ENCODE assay signal across 9 cellular contexts in genomic region chr3:176663819-176664218, GRCh38.
DNase-seq lines count a peak whose midpoint lies in the region; ATAC-seq and TF ChIP-seq lines count a peak whose summit lies in the region.
"Had no signal": no experiment of that assay in that cellular context is flagged by ENCODE, and none has a peak within 500 bp of the region (broad histone marks: within the 10 kb centered on the region; RNA-seq: fewer than 3 reads in every experiment).

No MANE protein-coding gene starts in this region.

- peak; percentile 37 for DNase-seq in DMS79 treated with DMSO at 0.1 percent for 48 hours (lab: John Stamatoyannopoulos, UW)
- peak; percentile 80 for DNase-seq in LNCaP clone FGC (ENCODE audit: low read depth)
- peak; percentile 4 for DNase-seq in RPMI7951 (ENCODE audit: low read depth)
- peak; percentile 79 for DNase-seq in fibroblast of mammary gland (ENCODE audit: low read depth)
- DNase-seq in renal cortical epithelial cell (ENCODE audit: low read depth), result peak; percentile 70
- DNase-seq in mucosa of descending colon, result no peak
- no peak for DNase-seq in activated CD4-positive, alpha-beta T cell treated with anti-CD3 and anti-CD28 coated beads, Interleukin-2, amount 50 U/mL, for 4 hours
- DNase-seq in natural killer cell, result no peak

- H3K27ac Mint-ChIP-seq in natural killer cell, result no peak overlapping the region
- H3K27ac Mint-ChIP-seq: IgD-negative memory B cell had no signal

- H3K36me3 ChIP-seq in mucosa of descending colon (ENCODE audit: low read depth), result no peaks in the 10 kb centered on the region

- no peaks in the 10 kb centered on the region for H3K36me3 Mint-ChIP-seq in natural killer cell
- H3K36me3 Mint-ChIP-seq: IgD-negative memory B cell had no signal

- TF ChIP-seq CTCF in LNCaP clone FGC (IDR thresholded peaks at IDR 0.05; ENCODE audit: control insufficient read depth, extremely low read depth, insufficient read depth) (peak; percentile 53), fibroblast of mammary gland (conservative IDR thresholded peaks at IDR 0.05; ENCODE audit: control insufficient read depth, insufficient read depth, low read depth, low read length) (peak; percentile 47), mucosa of descending colon (IDR thresholded peaks at IDR 0.05) (no peak), natural killer cell (IDR thresholded peaks at IDR 0.05) (no peak)

- intact Hi-C loops in mucosa of descending colon (cut with DNase I, micrococcal nuclease), result no loop called here
- intact Hi-C loops in natural killer cell (cut with micrococcal nuclease), result no loop called here

- H3K9me3 Mint-ChIP-seq in natural killer cell, result peaks cover 5 to 11% of the 10 kb centered on the region in 2 donors

- H3K4me3 ChIP-seq in LNCaP clone FGC (ENCODE audit: low read depth, low read length) (no peak overlapping the region), fibroblast of mammary gland (ENCODE audit: control insufficient read depth, low read depth, low read length) (no peak overlapping the region), mucosa of descending colon (no peak overlapping the region)

- H3K27me3 Mint-ChIP-seq in natural killer cell (ENCODE audit: low read depth in 2 of 2), result no peaks in the 10 kb centered on the region
- H3K27me3 Mint-ChIP-seq: IgD-negative memory B cell had no signal

- H3K4me1 Mint-ChIP-seq in natural killer cell, result no peaks in the 10 kb centered on the region
- H3K4me1 Mint-ChIP-seq: IgD-negative memory B cell had no signal

- no peak overlapping the region for H3K4me3 Mint-ChIP-seq in natural killer cell
- H3K4me3 Mint-ChIP-seq: IgD-negative memory B cell had no signal

- H3K9me3 ChIP-seq in mucosa of descending colon, result no peaks in the 10 kb centered on the region

- ATAC-seq in mucosa of descending colon (no peak), natural killer cell (no peak)

- H3K4me1 ChIP-seq in mucosa of descending colon (ENCODE audit: low read depth), result no peaks in the 10 kb centered on the region

Comparison
In these comparisons a context has a peak if more than half of its experiments do, and no peak if none do; other contexts are left out.
1. DNase-seq: peak in DMS79 treated with DMSO at 0.1 percent for 48 hours (single experiment), LNCaP clone FGC (single experiment), RPMI7951 (single experiment), fibroblast of mammary gland (single experiment) and renal cortical epithelial cell (single experiment); none in mucosa of descending colon (0 of 3), activated CD4-positive, alpha-beta T cell treated with anti-CD3 and anti-CD28 coated beads, Interleukin-2, amount 50 U/mL, for 4 hours (0 of 2) and natural killer cell (single experiment).
2. CTCF ChIP-seq: peak in LNCaP clone FGC (single experiment) and fibroblast of mammary gland (single experiment); none in mucosa of descending colon (single experiment) and natural killer cell (single experiment).